18 cellular contexts compared by ENCODE assay signal in the genomic region with DNA sequence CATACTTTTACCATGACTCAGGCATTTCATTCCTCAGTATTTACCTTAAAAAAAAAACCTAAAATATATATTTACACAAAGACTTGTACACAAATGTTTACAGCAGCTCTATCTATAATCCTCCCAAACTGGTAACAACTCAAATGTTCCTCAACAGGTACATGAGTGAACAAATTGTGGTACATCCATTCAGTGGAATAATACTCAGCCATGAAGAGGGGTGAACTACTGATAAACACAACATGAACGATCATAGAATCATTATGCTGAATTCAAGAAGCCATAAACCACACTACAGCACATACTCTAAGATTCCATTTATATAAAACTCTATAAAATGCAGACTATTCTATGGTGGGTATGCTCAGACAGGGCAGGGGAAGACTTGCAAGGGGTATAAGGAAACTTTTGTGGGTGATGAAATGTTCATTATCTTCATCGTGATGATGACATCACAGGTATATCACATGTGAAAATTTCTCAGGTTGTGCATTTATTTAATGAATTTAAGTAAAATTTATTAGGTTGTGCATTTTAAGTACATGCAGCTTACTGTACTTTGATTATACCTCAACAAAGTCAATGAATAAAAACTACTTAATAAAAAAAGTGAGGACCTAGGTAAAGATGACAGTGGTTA. TPM values are rescaled to one million over a fixed set of nuclear protein-coding genes. Genes with fewer than 3 reads are reported as not detected.
A peak's percentile ranks its signal among the peaks of the same experiment; 100 is the strongest.
DNase-seq lines count a peak whose midpoint lies in the region; ATAC-seq, FAIRE-seq and TF ChIP-seq lines count a peak whose summit lies in the region.
"Had no signal": no experiment of that assay in that cellular context is flagged by ENCODE, and none has a peak within 500 bp of the region (broad histone marks: within the 10 kb centered on the region; RNA-seq: fewer than 3 reads in every experiment).

No MANE protein-coding gene starts in this region.

- no TSS peak for BruUV-seq in HepG2 (replicated peaks; lab: Mats Ljungman, UMichigan)

- H3K36me3 Mint-ChIP-seq in WTC11, result no peaks in the 10 kb centered on the region
- no peaks in the 10 kb centered on the region for H3K36me3 Mint-ChIP-seq in endodermal cell (ENCODE audit: low read depth)
- H3K36me3 Mint-ChIP-seq: CD8-positive, alpha-beta T cell had no signal

- TF ChIP-seq RAD21 in HepG2 (CRISPR knock-in tag; IDR thresholded peaks at IDR 0.05), result no peak

- CTCF ChIA-PET in HepG2 (lab: Yijun Ruan, JAX; ENCODE audit: low intra/inter-chr PET ratio, low total read pairs), result no interaction called here
- CTCF ChIA-PET in WTC11 (lab: Charles Lee), result no interaction called here

- no peak overlapping the region for H2AFZ ChIP-seq in HepG2 (ENCODE audit: low read length)
- H2AFZ ChIP-seq: GM23338 had no signal

- H3K27ac Mint-ChIP-seq in WTC11 (no peak overlapping the region), endodermal cell (no peak overlapping the region)
- H3K27ac Mint-ChIP-seq: B cell; CD8-positive, alpha-beta T cell; GM23338 had no signal

- H3K9me3 Mint-ChIP-seq in WTC11 (peaks cover 18% of the 10 kb centered on the region), endodermal cell (peaks cover 6% of the 10 kb centered on the region)

- H3K4me3 ChIP-seq in HepG2 (replicated peaks in 1 of 3; ENCODE audit: insufficient read depth in 1 of 3, low read depth in 2 of 3, low read length in 3 of 3), result no peak overlapping the region
- H3K4me3 ChIP-seq in right lobe of liver, result no peak overlapping the region
- peak overlapping the region; percentile 28 for H3K4me3 ChIP-seq in endodermal cell (ENCODE audit: low read length)
- no peak overlapping the region for H3K4me3 ChIP-seq in psoas muscle
- H3K4me3 ChIP-seq: BLaER1 treated with 17β-estradiol and CSF1 and Interleukin-3, amounts not matched to agents 10 nM and 100 nM; GM23338 had no signal

- H3K4me3 Mint-ChIP-seq in WTC11 (no peak overlapping the region), endodermal cell (no peak overlapping the region)
- H3K4me3 Mint-ChIP-seq: B cell; CD8-positive, alpha-beta T cell; GM23338 had no signal

- H3K4me1 ChIP-seq in HepG2 (ENCODE audit: insufficient read depth, low read length), result no peaks in the 10 kb centered on the region
- no peaks in the 10 kb centered on the region for H3K4me1 ChIP-seq in right lobe of liver
- no peaks in the 10 kb centered on the region for H3K4me1 ChIP-seq in endodermal cell (ENCODE audit: control insufficient read depth, insufficient read depth, low read length)
- peaks cover 7% of the 10 kb centered on the region for H3K4me1 ChIP-seq in psoas muscle

- DNase-seq in HepG2 (ENCODE audit: low spot score) (no peak), right lobe of liver (no peak), WTC11 (ENCODE audit: low spot score) (no peak), endodermal cell (no peak), psoas muscle (no peak)
- DNase-seq: Calu3; CD8-positive, alpha-beta T cell; H7 had no signal

- TF ChIP-seq POLR2A in HepG2 (IDR thresholded peaks at IDR 0.05; ENCODE audit: insufficient read depth in 1 of 2, low read depth in 2 of 2, low read length in 2 of 2), result no peak
- no peak for TF ChIP-seq POLR2A in right lobe of liver (IDR thresholded peaks at IDR 0.05)

- intact Hi-C loops in HepG2 (cut with micrococcal nuclease; ENCODE audit: unreplicated experiment), result loop anchor here (10.0 kb wide), 1 partner anchor 145 kb away; no protein-coding TSS in a partner anchor
- intact Hi-C loops in right lobe of liver (cut with DNase I), result no loop called here
- intact Hi-C loops in psoas muscle (cut with DNase I), result loop anchor here (5.0 to 10.0 kb wide), 2 partner anchors 33 to 145 kb away; a partner anchor contains a TSS

- no peaks in the 10 kb centered on the region for H3K79me2 ChIP-seq in HepG2 (ENCODE audit: insufficient read depth, low read length)

- H3K4me1 Mint-ChIP-seq in WTC11 (peaks cover 7% of the 10 kb centered on the region), endodermal cell (no peaks in the 10 kb centered on the region)

- no peak overlapping the region for H3K27ac ChIP-seq in HepG2 (ENCODE audit: extremely low read length, insufficient read depth, low read length)
- H3K27ac ChIP-seq in right lobe of liver, result no peak overlapping the region
- H3K27ac ChIP-seq in endodermal cell (ENCODE audit: low read depth, low read length), result no peak overlapping the region
- no peak overlapping the region for H3K27ac ChIP-seq in psoas muscle
- H3K27ac ChIP-seq: BLaER1 treated with 17β-estradiol and CSF1 and Interleukin-3, amounts not matched to agents 10 nM and 100 nM; KMS-11 had no signal

- no peak overlapping the region for H3K4me2 ChIP-seq in HepG2 (ENCODE audit: low read depth, low read length)
- H3K4me2 ChIP-seq: BLaER1 treated with 17β-estradiol and CSF1 and Interleukin-3, amounts not matched to agents 10 nM and 100 nM; GM23338; KMS-11 had no signal

- TF ChIP-seq EP300 in HepG2 (IDR thresholded peaks at IDR 0.05; ENCODE audit: low read depth in 2 of 2, low read length in 2 of 2) (no peak), HepG2 (CRISPR knock-in tag; IDR thresholded peaks at IDR 0.05; ENCODE audit: borderline replicate concordance) (no peak)

- no peak overlapping the region for H3K9ac ChIP-seq in HepG2 (ENCODE audit: insufficient read depth, low read depth, low read length)
- no peak overlapping the region for H3K9ac ChIP-seq in endodermal cell (ENCODE audit: extremely low read depth, low read length, poor library complexity, severe bottlenecking)
- H3K9ac ChIP-seq: BLaER1 treated with 17β-estradiol and CSF1 and Interleukin-3, amounts not matched to agents 10 nM and 100 nM; KMS-11 had no signal

- peaks cover 0 to 5% of the 10 kb centered on the region in 2 experiments; a peak in 1 of 5 replicates for H3K27me3 ChIP-seq in HepG2 (ENCODE audit: control insufficient read depth in 1 of 2, insufficient read depth in 2 of 2, low read length in 2 of 2)
- no peaks in the 10 kb centered on the region for H3K27me3 ChIP-seq in right lobe of liver
- H3K27me3 ChIP-seq in endodermal cell (ENCODE audit: control insufficient read depth, insufficient read depth, low read length, poor library complexity, severe bottlenecking), result no peaks in the 10 kb centered on the region
- H3K27me3 ChIP-seq in psoas muscle (ENCODE audit: insufficient read depth in 3 of 3, low read length in 2 of 3), result no peaks in the 10 kb centered on the region
- H3K27me3 ChIP-seq: BLaER1 treated with 17β-estradiol and CSF1 and Interleukin-3, amounts not matched to agents 10 nM and 100 nM had no signal

- no peaks in the 10 kb centered on the region for H4K20me1 ChIP-seq in HepG2 (ENCODE audit: insufficient read depth, low read length)
- H4K20me1 ChIP-seq: BLaER1 treated with 17β-estradiol and CSF1 and Interleukin-3, amounts not matched to agents 10 nM and 100 nM had no signal

- H3K9me3 ChIP-seq in HepG2 (ENCODE audit: low read length), result no peaks in the 10 kb centered on the region
- H3K9me3 ChIP-seq in right lobe of liver, result no peaks in the 10 kb centered on the region
- peaks cover 7% of the 10 kb centered on the region for H3K9me3 ChIP-seq in endodermal cell (ENCODE audit: control insufficient read depth, low read length)
- no peaks in the 10 kb centered on the region for H3K9me3 ChIP-seq in psoas muscle

- H3K27me3 Mint-ChIP-seq in WTC11 (ENCODE audit: low read depth) (no peaks in the 10 kb centered on the region), endodermal cell (ENCODE audit: insufficient read depth) (no peaks in the 10 kb centered on the region)
- H3K27me3 Mint-ChIP-seq: B cell had no signal

- in situ Hi-C loops in HepG2 (cut with HindIII; ENCODE audit: extremely low pct_ligation_motif_present, low pct_unique_long_range_greater_than_20kb), result no loop called here

- POLR2A ChIA-PET in HepG2 (lab: Yijun Ruan, JAX), result no interaction called here
- POLR2A ChIA-PET in WTC11 (lab: Charles Lee), result no interaction called here

- WGBS in HepG2 (ENCODE audit: low lambda C conversion rate), result 0% methylated on average over 2 of the region's 2 CpGs
- 57% methylated on average over 2 of the region's 2 CpGs for WGBS in right lobe of liver (ENCODE audit: insufficient coverage, low coverage, low lambda C conversion rate, missing lambda C conversion rate)
- 88 to 100% methylated on average over 1 to 2 of the region's 2 CpGs for WGBS in endodermal cell (ENCODE audit: insufficient coverage in 1 of 2, insufficient read length in 1 of 2), 2 experiments
- 86 to 91% (median 86%) methylated on average over 2 of the region's 2 CpGs for WGBS in psoas muscle, 3 donors

- H3K36me3 ChIP-seq in HepG2 (replicated peaks in 1 of 2; ENCODE audit: control insufficient read depth in 1 of 2, insufficient read depth in 2 of 2, low read length in 2 of 2), result no peaks in the 10 kb centered on the region
- no peaks in the 10 kb centered on the region for H3K36me3 ChIP-seq in right lobe of liver
- no peaks in the 10 kb centered on the region for H3K36me3 ChIP-seq in endodermal cell (ENCODE audit: control insufficient read depth, insufficient read depth, low read length)
- H3K36me3 ChIP-seq in psoas muscle (ENCODE audit: insufficient read depth in 1 of 2, low read depth in 1 of 2), result no peaks in the 10 kb centered on the region
- H3K36me3 ChIP-seq: BLaER1 treated with 17β-estradiol and CSF1 and Interleukin-3, amounts not matched to agents 10 nM and 100 nM had no signal

- ATAC-seq in HepG2, result no peak
- no peak for ATAC-seq in right lobe of liver
- no peak for ATAC-seq in WTC11
- ATAC-seq in HG02678 (IDR thresholded peaks at IDR 0.05; ENCODE audit: unreplicated experiment), result no peak
- no peak for ATAC-seq in psoas muscle
- ATAC-seq in HG03039 (IDR thresholded peaks at IDR 0.05; ENCODE audit: unreplicated experiment), result no peak
- ATAC-seq: CD8-positive, alpha-beta T cell; GM23338 had no signal

- FAIRE-seq in HepG2 (lab: Jason Lieb, UNC), result no peak
- FAIRE-seq: G401.6, GM19239 had no signal

- TF ChIP-seq CTCF in HepG2 (CRISPR knock-in tag; IDR thresholded peaks at IDR 0.05) (no peak), right lobe of liver (IDR thresholded peaks at IDR 0.05) (no peak), WTC11 (IDR thresholded peaks at IDR 0.05) (no peak), endodermal cell (conservative IDR thresholded peaks at IDR 0.05) (no peak), psoas muscle (IDR thresholded peaks at IDR 0.05) (no peak)

RNA-seq across cellular contexts. Expression of a gene that starts 24.7 kb away (rescaled TPM):
- total RNA-seq in HepG2 (2016; rRNA removed; fragmentation: Illumina TruSeq; extraction: Trizol) (not detected in 2 replicates), right lobe of liver (1 to 10 TPM in 5 of 6 experiments, under 1 TPM in 1; 0.44 to 2.5 (median 1.2) TPM), WTC11 (2021) (4.7 to 6.8 TPM (median 5.8 TPM) in 3 replicates), endodermal cell (1 to 10 TPM; 1.6 to 2.2 TPM), psoas muscle (1 to 10 TPM in 3 of 4 donors, under 1 TPM in 1; 0.64 to 2.4 (median 1.8) TPM)
- total RNA-seq in HepG2 (2016; cell fraction: cytosol; rRNA removed; fragmentation: Illumina TruSeq; extraction: Trizol; ENCODE audit: low read depth), result not detected in 2 replicates
- not detected in 2 replicates for total RNA-seq in HepG2 (2016; cell fraction: insoluble cytoplasmic fraction; rRNA removed; fragmentation: Illumina TruSeq; extraction: Trizol)
- not detected in 2 replicates for total RNA-seq in HepG2 (2016; cell fraction: membrane; rRNA removed; fragmentation: Illumina TruSeq; extraction: Trizol)
- not detected in 2 replicates for total RNA-seq in HepG2 (2016; cell fraction: nucleus; rRNA removed; fragmentation: Illumina TruSeq; extraction: Trizol)
- polyA plus RNA-seq in HepG2 (2011; rRNA removed) (not detected in 2 replicates), psoas muscle (1 to 10 TPM; 3.1 to 5.8 (median 4.1) TPM)
- polyA plus RNA-seq in HepG2 (2011; cell fraction: cytosol; rRNA removed), result 0.04 TPM in 1 of 2 replicates, not detected in the other
- polyA plus RNA-seq in HepG2 (2011; cell fraction: nucleus; rRNA removed), result 0.12 and 0.18 TPM in 2 replicates
- polyA plus RNA-seq in HepG2 (2012), result not detected in 2 replicates
- polyA plus RNA-seq in HepG2 (2016; cell fraction: cytosol; fragmentation: Illumina TruSeq; extraction: Trizol; ENCODE audit: low read depth), result not detected in 2 replicates
- polyA plus RNA-seq in HepG2 (2016; cell fraction: insoluble cytoplasmic fraction; fragmentation: Illumina TruSeq; extraction: Trizol; ENCODE audit: low read depth), result not detected in 2 replicates
- not detected in 2 replicates for polyA plus RNA-seq in HepG2 (2016; cell fraction: membrane; fragmentation: Illumina TruSeq; extraction: Trizol; ENCODE audit: low read depth)
- not detected in 2 replicates for polyA plus RNA-seq in HepG2 (2016; cell fraction: nucleus; fragmentation: Illumina TruSeq; extraction: Trizol; ENCODE audit: insufficient read depth, low read depth)
- 103 TPM in 1 of 2 replicates, not detected in the other for polyA minus RNA-seq in HepG2 (2011; rRNA and poly(A)+ RNA removed; ENCODE audit: low replicate concordance)
- polyA minus RNA-seq in HepG2 (2011; cell fraction: cytosol; rRNA and poly(A)+ RNA removed), result 0.69 and 1.3 TPM in 2 replicates
- polyA minus RNA-seq in HepG2 (2011; cell fraction: nucleus; rRNA and poly(A)+ RNA removed), result 0.25 and 0.52 TPM in 2 replicates
- 0.82 TPM for polyA plus RNA-seq in endodermal cell (2013, experiment 1 of 2)
- polyA plus RNA-seq in endodermal cell (2013, experiment 2 of 2), result 0.66 TPM

RNA-seq across cellular contexts. Expression of a gene that starts 31.7 kb away (rescaled TPM):
- total RNA-seq in HepG2 (2016; rRNA removed; fragmentation: Illumina TruSeq; extraction: Trizol) (not detected in 2 replicates), right lobe of liver (not detected), WTC11 (2021) (0.69 to 1.4 TPM (median 0.79 TPM) in 3 replicates), endodermal cell (not detected), psoas muscle (not detected)
- not detected in 2 replicates for total RNA-seq in HepG2 (2016; cell fraction: cytosol; rRNA removed; fragmentation: Illumina TruSeq; extraction: Trizol; ENCODE audit: low read depth)
- total RNA-seq in HepG2 (2016; cell fraction: insoluble cytoplasmic fraction; rRNA removed; fragmentation: Illumina TruSeq; extraction: Trizol), result not detected in 2 replicates
- total RNA-seq in HepG2 (2016; cell fraction: membrane; rRNA removed; fragmentation: Illumina TruSeq; extraction: Trizol), result not detected in 2 replicates
- not detected in 2 replicates for total RNA-seq in HepG2 (2016; cell fraction: nucleus; rRNA removed; fragmentation: Illumina TruSeq; extraction: Trizol)
- polyA plus RNA-seq in HepG2 (2011; rRNA removed) (not detected in 2 replicates), psoas muscle (under 1 TPM in 1 of 3 donors, not detected in 2; 0.03 TPM)
- not detected in 2 replicates for polyA plus RNA-seq in HepG2 (2011; cell fraction: cytosol; rRNA removed)
- polyA plus RNA-seq in HepG2 (2011; cell fraction: nucleus; rRNA removed), result not detected in 2 replicates
- polyA plus RNA-seq in HepG2 (2012), result not detected in 2 replicates
- polyA plus RNA-seq in HepG2 (2016; cell fraction: cytosol; fragmentation: Illumina TruSeq; extraction: Trizol; ENCODE audit: low read depth), result not detected in 2 replicates
- polyA plus RNA-seq in HepG2 (2016; cell fraction: insoluble cytoplasmic fraction; fragmentation: Illumina TruSeq; extraction: Trizol; ENCODE audit: low read depth), result not detected in 2 replicates
- polyA plus RNA-seq in HepG2 (2016; cell fraction: membrane; fragmentation: Illumina TruSeq; extraction: Trizol; ENCODE audit: low read depth), result not detected in 2 replicates
- not detected in 2 replicates for polyA plus RNA-seq in HepG2 (2016; cell fraction: nucleus; fragmentation: Illumina TruSeq; extraction: Trizol; ENCODE audit: insufficient read depth, low read depth)
- 1.6 TPM in 1 of 2 replicates, not detected in the other for polyA minus RNA-seq in HepG2 (2011; rRNA and poly(A)+ RNA removed; ENCODE audit: low replicate concordance)
- not detected in 2 replicates for polyA minus RNA-seq in HepG2 (2011; cell fraction: cytosol; rRNA and poly(A)+ RNA removed)
- not detected in 2 replicates for polyA minus RNA-seq in HepG2 (2011; cell fraction: nucleus; rRNA and poly(A)+ RNA removed)
- 0.18 TPM for polyA plus RNA-seq in endodermal cell (2013, experiment 1 of 2)
- not detected for polyA plus RNA-seq in endodermal cell (2013, experiment 2 of 2)
- total RNA-seq: A172, Calu3, GM23338, H7, LHCN-M2 had no signal

RNA-seq across cellular contexts. Expression of a gene that starts 38.6 kb away (rescaled TPM):
- total RNA-seq in HepG2 (2016; rRNA removed; fragmentation: Illumina TruSeq; extraction: Trizol) (300 and 332 TPM in 2 replicates), right lobe of liver (10 to 100 TPM; 52.8 to 83.9 (median 65.4) TPM), WTC11 (2021) (199 to 217 TPM (median 201 TPM) in 3 replicates), endodermal cell (100 to 1,000 TPM; 145 to 159 TPM), psoas muscle (100 to 1,000 TPM; 162 to 290 (median 231) TPM)
- total RNA-seq in HepG2 (2016; cell fraction: cytosol; rRNA removed; fragmentation: Illumina TruSeq; extraction: Trizol; ENCODE audit: low read depth), result 45.1 and 56.7 TPM in 2 replicates
- 302 and 329 TPM in 2 replicates for total RNA-seq in HepG2 (2016; cell fraction: insoluble cytoplasmic fraction; rRNA removed; fragmentation: Illumina TruSeq; extraction: Trizol)
- total RNA-seq in HepG2 (2016; cell fraction: membrane; rRNA removed; fragmentation: Illumina TruSeq; extraction: Trizol), result 220 and 258 TPM in 2 replicates
- 168 and 191 TPM in 2 replicates for total RNA-seq in HepG2 (2016; cell fraction: nucleus; rRNA removed; fragmentation: Illumina TruSeq; extraction: Trizol)
- polyA plus RNA-seq in HepG2 (2011; rRNA removed) (67.2 and 88.2 TPM in 2 replicates), psoas muscle (100 to 1,000 TPM; 111 to 472 (median 125) TPM)
- polyA plus RNA-seq in HepG2 (2011; cell fraction: cytosol; rRNA removed), result 44.2 and 66.6 TPM in 2 replicates
- 90.2 and 107 TPM in 2 replicates for polyA plus RNA-seq in HepG2 (2011; cell fraction: nucleus; rRNA removed)
- 93.8 and 117 TPM in 2 replicates for polyA plus RNA-seq in HepG2 (2012)
- 26.0 and 34.9 TPM in 2 replicates for polyA plus RNA-seq in HepG2 (2016; cell fraction: cytosol; fragmentation: Illumina TruSeq; extraction: Trizol; ENCODE audit: low read depth)
- 237 and 245 TPM in 2 replicates for polyA plus RNA-seq in HepG2 (2016; cell fraction: insoluble cytoplasmic fraction; fragmentation: Illumina TruSeq; extraction: Trizol; ENCODE audit: low read depth)
- polyA plus RNA-seq in HepG2 (2016; cell fraction: membrane; fragmentation: Illumina TruSeq; extraction: Trizol; ENCODE audit: low read depth), result 111 and 128 TPM in 2 replicates
- polyA plus RNA-seq in HepG2 (2016; cell fraction: nucleus; fragmentation: Illumina TruSeq; extraction: Trizol; ENCODE audit: insufficient read depth, low read depth), result 205 and 220 TPM in 2 replicates
- 78.3 and 92.3 TPM in 2 replicates for polyA minus RNA-seq in HepG2 (2011; rRNA and poly(A)+ RNA removed; ENCODE audit: low replicate concordance)
- 89.8 and 100 TPM in 2 replicates for polyA minus RNA-seq in HepG2 (2011; cell fraction: cytosol; rRNA and poly(A)+ RNA removed)
- 137 and 187 TPM in 2 replicates for polyA minus RNA-seq in HepG2 (2011; cell fraction: nucleus; rRNA and poly(A)+ RNA removed)
- 103 TPM for polyA plus RNA-seq in endodermal cell (2013, experiment 1 of 2)
- 93.9 TPM for polyA plus RNA-seq in endodermal cell (2013, experiment 2 of 2)

RNA-seq across cellular contexts. Expression of a gene that starts 53.6 kb away (rescaled TPM):
- not detected in 2 replicates for total RNA-seq in HepG2 (2016; rRNA removed; fragmentation: Illumina TruSeq; extraction: Trizol)
- total RNA-seq in HepG2 (2016; cell fraction: cytosol; rRNA removed; fragmentation: Illumina TruSeq; extraction: Trizol; ENCODE audit: low read depth), result not detected in 2 replicates
- not detected in 2 replicates for total RNA-seq in HepG2 (2016; cell fraction: insoluble cytoplasmic fraction; rRNA removed; fragmentation: Illumina TruSeq; extraction: Trizol)
- not detected in 2 replicates for total RNA-seq in HepG2 (2016; cell fraction: membrane; rRNA removed; fragmentation: Illumina TruSeq; extraction: Trizol)
- total RNA-seq in HepG2 (2016; cell fraction: nucleus; rRNA removed; fragmentation: Illumina TruSeq; extraction: Trizol), result not detected in 2 replicates
- polyA plus RNA-seq in HepG2 (2011; rRNA removed), result not detected in 2 replicates
- polyA plus RNA-seq in HepG2 (2011; cell fraction: cytosol; rRNA removed), result not detected in 2 replicates
- 0.10 TPM in 1 of 2 replicates, not detected in the other for polyA plus RNA-seq in HepG2 (2011; cell fraction: nucleus; rRNA removed)
- polyA plus RNA-seq in HepG2 (2012), result not detected in 2 replicates
- polyA plus RNA-seq in HepG2 (2016; cell fraction: cytosol; fragmentation: Illumina TruSeq; extraction: Trizol; ENCODE audit: low read depth), result not detected in 2 replicates
- polyA plus RNA-seq in HepG2 (2016; cell fraction: insoluble cytoplasmic fraction; fragmentation: Illumina TruSeq; extraction: Trizol; ENCODE audit: low read depth), result not detected in 2 replicates
- polyA plus RNA-seq in HepG2 (2016; cell fraction: membrane; fragmentation: Illumina TruSeq; extraction: Trizol; ENCODE audit: low read depth), result not detected in 2 replicates
- polyA plus RNA-seq in HepG2 (2016; cell fraction: nucleus; fragmentation: Illumina TruSeq; extraction: Trizol; ENCODE audit: insufficient read depth, low read depth), result not detected in 2 replicates
- polyA minus RNA-seq in HepG2 (2011; rRNA and poly(A)+ RNA removed; ENCODE audit: low replicate concordance), result 0.07 TPM in 1 of 2 replicates, not detected in the other
- polyA minus RNA-seq in HepG2 (2011; cell fraction: cytosol; rRNA and poly(A)+ RNA removed), result not detected in 2 replicates
- not detected in 2 replicates for polyA minus RNA-seq in HepG2 (2011; cell fraction: nucleus; rRNA and poly(A)+ RNA removed)
- 1 to 10 TPM; 1.7 to 8.1 (median 3.2) TPM for total RNA-seq in right lobe of liver
- 4.7 to 6.3 TPM (median 5.8 TPM) in 3 replicates for total RNA-seq in WTC11 (2021)
- total RNA-seq in endodermal cell, result 1 to 10 TPM; 2.4 to 3.8 TPM
- 0.96 TPM for polyA plus RNA-seq in endodermal cell (2013, experiment 1 of 2)
- polyA plus RNA-seq in endodermal cell (2013, experiment 2 of 2), result 1.1 TPM
- total RNA-seq in psoas muscle, result 1 to 10 TPM; 1.6 to 5.3 (median 2.8) TPM
- polyA plus RNA-seq in psoas muscle, result 1 to 10 TPM; 1.7 to 2.1 (median 1.9) TPM
- total RNA-seq: A172, Calu3, LHCN-M2 had no signal

Comparison
In these comparisons a context has a peak if more than half of its experiments do, and no peak if none do; other contexts are left out.
1. intact Hi-C loops: an anchor here in HepG2 (10.0 kb wide) and psoas muscle (5.0 to 10.0 kb wide); none called in right lobe of liver.